Comparison of ENCODE assay signal across 1 cellular context in genomic region chr3:38346584-38347410, GRCh38.
TF ChIP-seq lines count a peak whose summit lies in the region.

TSS of gene XYLB (plus strand) at chr3:38346785. CDS start at chr3:38346869, 84 bp downstream.

TF ChIP-seq in K562, 482 proteins besides CTCF, POLR2A, EP300 and RAD21 (continued from another document and continues in another):
- TF ChIP-seq MXD1 (CRISPR knock-in tag; IDR thresholded peaks at IDR 0.05; ENCODE audit: borderline replicate concordance, poor library complexity, severe bottlenecking) (peak; percentile 21), JUND (IDR thresholded peaks at IDR 0.05; ENCODE audit: borderline replicate concordance, low read depth, low read length) (peak; percentile 63; the same call in 1 of the 2 replicates), JUND (tag; IDR thresholded peaks at IDR 0.05; ENCODE audit: borderline replicate concordance, low read depth, low read length) (0 out of 3 replicates have a peak, but pooled peaks have one; percentile 25), ZBTB5 (IDR thresholded peaks at IDR 0.05) (no peak), NFE2 (IDR thresholded peaks at IDR 0.05; ENCODE audit: low read depth) (0 out of 2 replicates have a peak, but pooled peaks have one; percentile 16), TEAD2 (tag; IDR thresholded peaks at IDR 0.05) (no peak), CEBPB (tag; IDR thresholded peaks at IDR 0.05) (peak; percentile 58; the same call in 1 of the 2 replicates), HNRNPL (IDR thresholded peaks at IDR 0.05; ENCODE audit: low read depth, low read length) (peak; percentile 94; the same call in 1 of the 2 replicates), PRDM10 (IDR thresholded peaks at IDR 0.05; ENCODE audit: partially characterized antibody) (peak; percentile 80), HNRNPUL1 (IDR thresholded peaks at IDR 0.05; ENCODE audit: low read length) (no peak), AFF4 (CRISPR knock-in tag; IDR thresholded peaks at IDR 0.05) (peak; percentile 90), SRSF7 (optimal IDR thresholded peaks at IDR 0.05; ENCODE audit: low read depth, low read length) (no peak), SP1 (CRISPR knock-in tag; IDR thresholded peaks at IDR 0.05) (peak; percentile 96), HMGN3 (IDR thresholded peaks at IDR 0.05; ENCODE audit: borderline replicate concordance, extremely low read depth, insufficient read length, low read depth, low read length) (peak; percentile 92), RHOXF2B (CRISPR knock-in tag; conservative IDR thresholded peaks at IDR 0.05) (no peak), ATF7 (IDR thresholded peaks at IDR 0.05) (peak; percentile 80), CC2D1A (IDR thresholded peaks at IDR 0.05) (no peak), NCOA4 (IDR thresholded peaks at IDR 0.05; ENCODE audit: partially characterized antibody) (no peak), ZNF274 (IDR thresholded peaks at IDR 0.05; ENCODE audit: borderline replicate concordance, low read depth, low read length) (no peak), HEY1 (CRISPR knock-in tag; IDR thresholded peaks at IDR 0.05; ENCODE audit: borderline replicate concordance) (no peak), ZNF436 (CRISPR knock-in tag; IDR thresholded peaks at IDR 0.05) (no peak), CTBP1 (IDR thresholded peaks at IDR 0.05; ENCODE audit: borderline replicate concordance) (peak; percentile 98), E2F1 (CRISPR knock-in tag; IDR thresholded peaks at IDR 0.05) (peak; percentile 92), ZC3H4 (CRISPR knock-in tag; IDR thresholded peaks at IDR 0.05; ENCODE audit: borderline replicate concordance) (no peak), ZNF655 (CRISPR knock-in tag; IDR thresholded peaks at IDR 0.05) (no peak), TBP (optimal IDR thresholded peaks at IDR 0.05; ENCODE audit: low read depth, low read length) (peak; percentile 45), ETV5 (CRISPR knock-in tag; IDR thresholded peaks at IDR 0.05; ENCODE audit: low read depth) (peak; percentile 81), TFE3 (CRISPR knock-in tag; IDR thresholded peaks at IDR 0.05) (peak; percentile 94), TRIM24 (IDR thresholded peaks at IDR 0.05) (peak in 1 of 2 experiments; percentile 70; a peak in 2 of 4 replicates), MAZ (CRISPR knock-in tag; conservative IDR thresholded peaks at IDR 0.05 in 1 of 2, IDR thresholded peaks at IDR 0.05 in 1 of 2) (peak; percentile 87 to 95), ZNF133 (CRISPR knock-in tag; IDR thresholded peaks at IDR 0.05) (no peak), TAF1 (IDR thresholded peaks at IDR 0.05; ENCODE audit: control insufficient read depth, extremely low read depth, insufficient read depth, low read length, severe bottlenecking) (peak; percentile 67), RNF219 (CRISPR knock-in tag; IDR thresholded peaks at IDR 0.05) (no peak), NR0B1 (IDR thresholded peaks at IDR 0.05; ENCODE audit: partially characterized antibody) (no peak), MNT (conservative IDR thresholded peaks at IDR 0.05) (peak; percentile 97 to 98), SAFB (IDR thresholded peaks at IDR 0.05; ENCODE audit: borderline replicate concordance, low read depth, low read length) (peak; percentile 96), SIN3A (IDR thresholded peaks at IDR 0.05; ENCODE audit: borderline replicate concordance in 2 of 2, control insufficient read depth in 1 of 2, low read depth in 2 of 2, low read length in 2 of 2) (peak; percentile 89 to 93; a peak in 2 of 4 replicates)
